ENCODE assay signal across 11 cellular contexts in the genomic region with DNA sequence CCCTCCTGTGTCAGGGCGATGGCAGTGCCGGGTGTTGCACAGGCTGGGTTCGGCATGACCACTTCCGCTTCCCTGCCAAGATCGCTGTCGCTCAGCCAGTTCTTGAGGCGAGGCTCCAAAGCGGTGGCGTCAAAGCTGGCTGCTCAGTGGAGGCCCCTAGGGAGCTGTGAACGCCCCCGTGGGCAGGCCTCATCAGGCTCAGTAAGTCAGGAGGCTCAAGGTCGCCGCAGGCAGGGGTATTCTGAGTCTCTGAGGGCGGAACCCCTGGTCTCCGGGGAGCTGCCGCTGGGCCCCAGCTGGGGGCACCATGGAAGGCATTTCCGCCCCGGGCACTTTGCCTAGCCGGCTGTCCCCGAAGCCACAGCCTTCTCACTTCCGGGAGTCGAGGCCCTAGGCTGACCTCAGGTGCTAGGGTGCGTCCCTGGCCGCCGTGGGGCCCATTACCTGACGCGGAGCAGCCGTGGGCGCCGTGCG.
DNase-seq lines count a peak whose midpoint lies in the region; ATAC-seq, FAIRE-seq and TF ChIP-seq lines count a peak whose summit lies in the region.
"Had no signal": no experiment of that assay in that cellular context is flagged by ENCODE, and none has a peak within 500 bp of the region (broad histone marks: within the 10 kb centered on the region; RNA-seq: fewer than 3 reads in every experiment).

No MANE protein-coding gene starts in this region.

- no TSS peak for BruUV-seq in K562 (replicated peaks; lab: Mats Ljungman, UMichigan)

- 0 out of 2 replicates have a peak overlapping the region, but pooled peaks have one; percentile 2 for H3K4me2 ChIP-seq in K562 (ENCODE audit: insufficient read depth, low read length)

- TF ChIP-seq CTCF in K562 (IDR thresholded peaks at IDR 0.05 in 2 of 3, conservative IDR thresholded peaks at IDR 0.05 in 1 of 3; ENCODE audit: insufficient read depth in 2 of 3, low read depth in 1 of 3, low read length in 3 of 3) = no peak

- no peak overlapping the region for H3K4me3 ChIP-seq in K562

- no peaks in the 10 kb centered on the region for H3K9me3 ChIP-seq in K562 (replicated peaks; ENCODE audit: control insufficient read depth, insufficient read depth, low read depth, low read length)

- no peak for TF ChIP-seq POLR2A in K562 (conservative IDR thresholded peaks at IDR 0.05)

- no peaks in the 10 kb centered on the region for H3K9me1 ChIP-seq in K562 (ENCODE audit: control insufficient read depth, insufficient read depth, low read length)

- FAIRE-seq in K562 (lab: Jason Lieb, UNC) = no peak

- no peaks in the 10 kb centered on the region for H3K79me2 ChIP-seq in K562 (ENCODE audit: control insufficient read depth, insufficient read depth, low read length)

- no peaks in the 10 kb centered on the region for H3K27me3 ChIP-seq in K562 (ENCODE audit: control insufficient read depth in 2 of 2, insufficient read depth in 2 of 2, low read length in 2 of 2)

- no peaks in the 10 kb centered on the region for H4K20me1 ChIP-seq in K562 (replicated peaks; ENCODE audit: control insufficient read depth, insufficient read depth, low read length)

- POLR2A ChIA-PET in K562 (lab: Yijun Ruan, JAX) = no interaction called here

- H3K4me1 ChIP-seq in K562 (replicated peaks in 1 of 2; ENCODE audit: control insufficient read depth in 2 of 2, insufficient read depth in 2 of 2, low read length in 2 of 2) = peaks cover 0 to 7% of the 10 kb centered on the region in 2 experiments; a peak in 2 of 5 replicates

- H3K9ac ChIP-seq in K562 (ENCODE audit: insufficient read depth in 1 of 2, low read depth in 2 of 2, low read length in 2 of 2) = peak overlapping the region in 1 of 2 experiments; percentile 52; a peak in 2 of 4 replicates

- in situ Hi-C loops in K562 (cut with MboI) = no loop called here

- intact Hi-C loops in K562 (cut with micrococcal nuclease) = loop anchor here (10.0 kb wide), 1 partner anchor 1286 kb away; no protein-coding TSS in a partner anchor

- H3K36me3 ChIP-seq in K562 (ENCODE audit: control insufficient read depth, insufficient read depth, low read length) = no peaks in the 10 kb centered on the region

- 47% methylated on average over 5 of the region's 31 CpGs for WGBS in K562 (ENCODE audit: insufficient coverage, low coverage, missing lambda C conversion rate)

- no peak for TF ChIP-seq EP300 in K562 (IDR thresholded peaks at IDR 0.05; ENCODE audit: low read length)

- DNase-seq in stimulated activated CD4-positive, alpha-beta T cell treated with anti-CD3 and anti-CD28 coated beads, Interleukin-4, amount 100 ng/mL, for 24 hours = peak; percentile 4
- DNase-seq in stimulated activated CD4-positive, alpha-beta T cell treated with anti-CD3 and anti-CD28 coated beads, Interleukin-1b, Interleukin-23, amount 100 ng/mL, for 48 hours = no peak
- DNase-seq in NCI-H446 treated with DMSO at 0.1 percent for 48 hours (lab: John Stamatoyannopoulos, UW) = peak; percentile 12
- peak in 2 of 4 experiments; percentile 5 to 9 for DNase-seq in K562 (ENCODE audit: extremely low read depth in 1 of 4, low spot score in 3 of 4)
- no peak for DNase-seq in stimulated activated CD8-positive, alpha-beta memory T cell treated with anti-CD3 and anti-CD28 coated beads, Interleukin-4, amount 100 ng/mL, for 48 hours
- DNase-seq in cerebellar nuclear complex (lab: John Stamatoyannopoulos, UW) = no peak
- DNase-seq in NOMO-1 (lab: John Stamatoyannopoulos, UW; ENCODE audit: unreplicated experiment in 2 of 2) = no peak
- DNase-seq: amygdala, GDM1, NCI-H1436 treated with DMSO at 0.1 percent for 48 hours had no signal

- no peak for TF ChIP-seq RAD21 in K562 (CRISPR knock-in tag; conservative IDR thresholded peaks at IDR 0.05 in 1 of 2, IDR thresholded peaks at IDR 0.05 in 1 of 2)

- ATAC-seq in K562 (peak; percentile 75), HG02970 (IDR thresholded peaks at IDR 0.05; ENCODE audit: low FRiP score, unreplicated experiment) (no peak)

- no peak overlapping the region for H3K27ac ChIP-seq in K562 (ENCODE audit: extremely low read depth, low read depth, low read length)

- CTCF ChIA-PET in K562 (lab: Yijun Ruan, JAX; ENCODE audit: low intra/inter-chr PET ratio) = no interaction called here

- H2AFZ ChIP-seq in K562 (ENCODE audit: low read depth, low read length) = peak overlapping the region; percentile 68

TF ChIP-seq in K562, 482 proteins besides CTCF, POLR2A, EP300 and RAD21 (continues in another document):
- TF ChIP-seq CHCHD3 (CRISPR knock-in tag; IDR thresholded peaks at IDR 0.05) = no peak
- peak; percentile 84 for TF ChIP-seq GABPA (tag; conservative IDR thresholded peaks at IDR 0.05; ENCODE audit: low read depth)
- TF ChIP-seq ZNF175 (CRISPR knock-in tag; IDR thresholded peaks at IDR 0.05; ENCODE audit: low read depth) = no peak
- TF ChIP-seq PHB (CRISPR knock-in tag; IDR thresholded peaks at IDR 0.05) = no peak
- TF ChIP-seq SPI1 (IDR thresholded peaks at IDR 0.05; ENCODE audit: borderline replicate concordance, low read depth, low read length) = no peak
- no peak for TF ChIP-seq XRCC5 (IDR thresholded peaks at IDR 0.05; ENCODE audit: low read depth, low read length)
- TF ChIP-seq NFIX (CRISPR knock-in tag; IDR thresholded peaks at IDR 0.05; ENCODE audit: low read depth) = no peak
- TF ChIP-seq, protein P1, sequence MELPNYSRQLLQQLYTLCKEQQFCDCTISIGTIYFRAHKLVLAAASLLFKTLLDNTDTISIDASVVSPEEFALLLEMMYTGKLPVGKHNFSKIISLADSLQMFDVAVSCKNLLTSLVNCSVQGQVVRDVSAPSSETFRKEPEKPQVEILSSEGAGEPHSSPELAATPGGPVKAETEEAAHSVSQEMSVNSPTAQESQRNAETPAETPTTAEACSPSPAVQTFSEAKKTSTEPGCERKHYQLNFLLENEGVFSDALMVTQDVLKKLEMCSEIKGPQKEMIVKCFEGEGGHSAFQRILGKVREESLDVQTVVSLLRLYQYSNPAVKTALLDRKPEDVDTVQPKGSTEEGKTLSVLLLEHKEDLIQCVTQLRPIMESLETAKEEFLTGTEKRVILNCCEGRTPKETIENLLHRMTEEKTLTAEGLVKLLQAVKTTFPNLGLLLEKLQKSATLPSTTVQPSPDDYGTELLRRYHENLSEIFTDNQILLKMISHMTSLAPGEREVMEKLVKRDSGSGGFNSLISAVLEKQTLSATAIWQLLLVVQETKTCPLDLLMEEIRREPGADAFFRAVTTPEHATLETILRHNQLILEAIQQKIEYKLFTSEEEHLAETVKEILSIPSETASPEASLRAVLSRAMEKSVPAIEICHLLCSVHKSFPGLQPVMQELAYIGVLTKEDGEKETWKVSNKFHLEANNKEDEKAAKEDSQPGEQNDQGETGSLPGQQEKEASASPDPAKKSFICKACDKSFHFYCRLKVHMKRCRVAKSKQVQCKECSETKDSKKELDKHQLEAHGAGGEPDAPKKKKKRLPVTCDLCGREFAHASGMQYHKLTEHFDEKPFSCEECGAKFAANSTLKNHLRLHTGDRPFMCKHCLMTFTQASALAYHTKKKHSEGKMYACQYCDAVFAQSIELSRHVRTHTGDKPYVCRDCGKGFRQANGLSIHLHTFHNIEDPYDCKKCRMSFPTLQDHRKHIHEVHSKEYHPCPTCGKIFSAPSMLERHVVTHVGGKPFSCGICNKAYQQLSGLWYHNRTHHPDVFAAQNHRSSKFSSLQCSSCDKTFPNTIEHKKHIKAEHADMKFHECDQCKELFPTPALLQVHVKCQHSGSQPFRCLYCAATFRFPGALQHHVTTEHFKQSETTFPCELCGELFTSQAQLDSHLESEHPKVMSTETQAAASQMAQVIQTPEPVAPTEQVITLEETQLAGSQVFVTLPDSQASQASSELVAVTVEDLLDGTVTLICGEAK (IDR thresholded peaks at IDR 0.05) = peak; percentile 77
- TF ChIP-seq, protein P1 (CRISPR knock-in tag; IDR thresholded peaks at IDR 0.05) = no peak
- TF ChIP-seq ZNF668 (CRISPR knock-in tag; IDR thresholded peaks at IDR 0.05) = no peak
- no peak for TF ChIP-seq CEBPG (CRISPR knock-in tag; IDR thresholded peaks at IDR 0.05)
- TF ChIP-seq CEBPG (tag; conservative IDR thresholded peaks at IDR 0.05 in 1 of 2, IDR thresholded peaks at IDR 0.05 in 1 of 2) = no peak
- no peak for TF ChIP-seq HOXB6 (CRISPR knock-in tag; IDR thresholded peaks at IDR 0.05; ENCODE audit: borderline replicate concordance)
- TF ChIP-seq ZNF12 (CRISPR knock-in tag; IDR thresholded peaks at IDR 0.05) = no peak
- no peak for TF ChIP-seq PHTF2 (CRISPR knock-in tag; IDR thresholded peaks at IDR 0.05)
- TF ChIP-seq FOXM1 (IDR thresholded peaks at IDR 0.05; ENCODE audit: low read depth) = no peak
- TF ChIP-seq FOXM1 (CRISPR knock-in tag; IDR thresholded peaks at IDR 0.05; ENCODE audit: low read depth) = no peak
- no peak for TF ChIP-seq ZNF436 (CRISPR knock-in tag; IDR thresholded peaks at IDR 0.05)

Comparison
In these comparisons a context has a peak if more than half of its experiments do, and no peak if none do; other contexts are left out.
1. DNase-seq: peak in stimulated activated CD4-positive, alpha-beta T cell treated with anti-CD3 and anti-CD28 coated beads, Interleukin-4, amount 100 ng/mL, for 24 hours (single experiment) and NCI-H446 treated with DMSO at 0.1 percent for 48 hours (single experiment); none in stimulated activated CD4-positive, alpha-beta T cell treated with anti-CD3 and anti-CD28 coated beads, Interleukin-1b, Interleukin-23, amount 100 ng/mL, for 48 hours (single experiment), stimulated activated CD8-positive, alpha-beta memory T cell treated with anti-CD3 and anti-CD28 coated beads, Interleukin-4, amount 100 ng/mL, for 48 hours (single experiment), cerebellar nuclear complex (0 of 2) and NOMO-1 (0 of 2).